19 cellular contexts compared by ENCODE assay signal in the genomic region with DNA sequence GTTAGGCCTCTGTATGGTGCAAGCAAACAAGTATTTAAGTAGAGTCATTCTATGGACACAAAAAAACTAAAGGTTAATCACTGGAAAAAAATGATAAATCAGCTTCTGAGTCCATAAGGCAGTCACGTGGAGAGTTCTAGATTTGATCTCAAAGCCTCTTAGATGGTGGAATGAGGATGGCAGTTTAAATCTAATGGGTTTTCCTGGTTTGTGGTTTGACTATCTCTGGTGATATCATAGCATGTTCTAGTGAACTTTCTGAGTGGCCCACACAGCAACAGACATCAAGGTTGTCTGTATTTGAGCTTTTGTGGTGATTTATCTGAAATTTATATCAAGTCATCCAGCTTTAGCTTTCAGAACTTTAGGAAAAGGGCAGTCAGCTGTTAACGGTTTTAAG. TPM values are rescaled to one million over a fixed set of nuclear protein-coding genes. Genes with fewer than 3 reads are reported as not detected.
"Had no signal": no experiment of that assay in that cellular context is flagged by ENCODE, and none has a peak within 500 bp of the region (broad histone marks: within the 10 kb centered on the region; RNA-seq: fewer than 3 reads in every experiment).

No MANE protein-coding gene starts in this region.

- ATAC-seq: activated CD4-positive, CD25-positive, alpha-beta regulatory T cell treated with anti-CD3 and anti-CD28 coated beads, Interleukin-2, amount 50 U/mL, for 24 hours; left cardiac atrium; lower lobe of right lung; right lobe of liver had no signal

- H3K4me1 Mint-ChIP-seq: neural crest cell had no signal

- H3K27ac Mint-ChIP-seq: activated T-helper 1 cell treated with anti-CD3 and anti-CD28 coated beads, Interleukin-12 subunit alpha, Interleukin-12 subunit beta, Interleukin-2, Interleukin-4 antibody, amounts not matched to agents 30 ng/mL and 10 ng/mL and 1 ng/mL, durations not matched to agents 14 hours and 24 hours and 36 hours; stimulated activated naive CD8-positive, alpha-beta T cell treated with anti-CD3 and anti-CD28 coated beads, Interleukin-15, Interleukin-2, amounts not matched to agents 100 ng/mL and 50 ng/mL, for 24 hours had no signal

- H3K9me3 ChIP-seq: ascending aorta, esophagus muscularis mucosa, lower lobe of right lung, right lobe of liver, upper lobe of left lung had no signal

- H3K27me3 ChIP-seq: ascending aorta, cardiac muscle cell, esophagus muscularis mucosa, right lobe of liver, upper lobe of left lung had no signal

- DNase-seq: activated CD4-positive, alpha-beta T cell treated with anti-CD3 and anti-CD28 coated beads, Interleukin-2, amount 50 U/mL, for 1 hour; activated naive CD4-positive, alpha-beta T cell; glutamatergic neuron; left cardiac atrium; lower lobe of right lung; right lobe of liver; T-helper 9 cell; upper lobe of left lung had no signal

- H3K36me3 ChIP-seq: ascending aorta, cardiac muscle cell, esophagus muscularis mucosa, lower lobe of right lung, right lobe of liver, upper lobe of left lung had no signal

- H3K4me3 Mint-ChIP-seq: activated T-helper 1 cell treated with anti-CD3 and anti-CD28 coated beads, Interleukin-12 subunit alpha, Interleukin-12 subunit beta, Interleukin-2, Interleukin-4 antibody, amounts not matched to agents 30 ng/mL and 10 ng/mL and 1 ng/mL, durations not matched to agents 14 hours and 24 hours and 36 hours; neural crest cell; stimulated activated naive CD8-positive, alpha-beta T cell treated with anti-CD3 and anti-CD28 coated beads, Interleukin-15, Interleukin-2, amounts not matched to agents 100 ng/mL and 50 ng/mL, for 24 hours had no signal

- H3K4me1 ChIP-seq: ascending aorta, esophagus muscularis mucosa, lower lobe of right lung, right lobe of liver, upper lobe of left lung had no signal

- H3K27ac ChIP-seq: ascending aorta, cardiac muscle cell, esophagus muscularis mucosa, lower lobe of right lung, right lobe of liver, upper lobe of left lung had no signal

- H3K4me3 ChIP-seq: ascending aorta, cardiac muscle cell, esophagus muscularis mucosa, lower lobe of right lung, right lobe of liver, upper lobe of left lung had no signal

- H3K9me3 Mint-ChIP-seq: stimulated activated naive CD8-positive, alpha-beta T cell treated with anti-CD3 and anti-CD28 coated beads, Interleukin-15, Interleukin-2, amounts not matched to agents 100 ng/mL and 50 ng/mL, for 24 hours had no signal

RNA-seq across cellular contexts. Expression of a gene that starts 52.4 kb away (rescaled TPM):
- total RNA-seq: activated CD8-positive, alpha-beta memory T cell treated with anti-CD3 and anti-CD28 coated beads for 36 hours; ascending aorta; left cardiac atrium; neural crest cell; osteoblast; pulmonary artery endothelial cell; temporal lobe had no signal
